8 cellular contexts compared by ENCODE assay signal in the genomic region with DNA sequence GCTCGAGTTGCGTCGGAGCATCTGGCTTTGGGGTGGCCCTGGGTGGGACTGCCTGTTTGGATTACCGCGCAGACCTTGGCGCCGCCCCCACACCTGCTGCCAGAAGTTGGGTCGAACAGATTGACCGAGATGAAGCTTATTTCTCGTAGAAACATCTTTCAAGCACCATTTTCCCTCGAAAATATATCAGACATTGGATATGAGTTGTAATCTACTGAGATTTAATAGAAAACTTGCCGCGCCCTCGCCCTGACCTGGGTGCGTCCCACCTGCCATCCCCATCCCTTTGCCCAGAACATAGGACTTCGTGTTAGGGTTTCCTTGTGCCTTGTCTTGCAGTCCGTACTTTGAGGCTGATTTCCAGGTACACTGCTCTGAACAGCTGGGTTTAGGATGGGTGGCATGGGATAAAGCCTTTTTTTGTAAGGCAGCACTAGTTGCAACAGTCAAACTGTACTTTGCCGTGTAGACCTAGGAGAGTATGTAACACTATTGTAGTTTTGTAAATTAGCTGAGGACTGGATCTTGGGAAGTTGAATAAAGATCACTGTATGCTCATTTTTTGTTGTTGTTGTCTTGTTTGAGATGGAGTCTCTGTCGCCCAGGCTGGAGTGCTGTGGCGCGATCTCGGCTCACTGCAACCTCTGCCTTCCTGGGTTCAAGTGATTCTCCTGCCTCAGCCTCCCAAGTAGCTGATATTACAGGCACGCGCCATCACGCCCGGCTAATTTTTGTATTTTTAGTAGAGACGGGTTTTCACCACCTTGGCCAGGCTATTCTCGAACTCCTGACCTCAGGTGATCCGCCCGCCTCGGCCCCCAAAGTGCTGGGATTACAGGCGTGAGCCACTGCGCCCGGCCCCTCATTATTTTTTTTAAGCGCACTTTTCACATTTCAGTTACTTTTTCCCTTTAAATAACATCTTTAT. TPM values are rescaled to one million over a fixed set of nuclear protein-coding genes. Genes with fewer than 3 reads are reported as not detected.
A peak's percentile ranks its signal among the peaks of the same experiment; 100 is the strongest.
DNase-seq lines count a peak whose midpoint lies in the region; ATAC-seq, FAIRE-seq and TF ChIP-seq lines count a peak whose summit lies in the region.

No MANE protein-coding gene starts in this region.

- CTCF ChIA-PET in GM12878 (lab: Yijun Ruan, JAX), result interaction anchor here (1.4 to 2.7 kb wide), 6 partner anchors 10 to 240 kb away, joined by 4 to 13 read pairs (median 6); a partner anchor contains a TSS

- no peaks in the 10 kb centered on the region for H3K79me1 ChIP-seq in mesenchymal stem cell (replicated peaks; ENCODE audit: low read length, poor library complexity, severe bottlenecking)

- peak overlapping the region; percentile 100 for H3K27ac ChIP-seq in left ventricle myocardium inferior (replicated peaks)
- peak overlapping the region; percentile 93 for H3K27ac ChIP-seq in GM12878 (ENCODE audit: control insufficient read depth, insufficient read depth)
- H3K27ac ChIP-seq in mesenchymal stem cell (ENCODE audit: low read length, poor library complexity, severe bottlenecking), result peak overlapping the region; percentile 7
- peak overlapping the region in 1 of 2 donors; percentile 68 for H3K27ac ChIP-seq in aorta (ENCODE audit: low read depth in 1 of 2, low read length in 2 of 2)

- H3K9me3 ChIP-seq in left ventricle myocardium inferior (replicated peaks) (no peaks in the 10 kb centered on the region), GM12878 (replicated peaks; ENCODE audit: control insufficient read depth, insufficient read depth, low read length) (no peaks in the 10 kb centered on the region), mesenchymal stem cell (ENCODE audit: control insufficient read depth, low read length) (no peaks in the 10 kb centered on the region), aorta (ENCODE audit: control insufficient read depth, low read length) (no peaks in the 10 kb centered on the region)

- no peak overlapping the region for H2BK120ac ChIP-seq in mesenchymal stem cell (ENCODE audit: low read depth, low read length)

- TSS peak; percentile 84 for BruUV-seq in GM12878 (replicated peaks; lab: Mats Ljungman, UMichigan)

- no peak overlapping the region for H3K14ac ChIP-seq in mesenchymal stem cell (ENCODE audit: low read length in 2 of 2)

- H3K36me3 ChIP-seq in left ventricle myocardium inferior (peaks cover 4% of the 10 kb centered on the region), GM12878 (ENCODE audit: control insufficient read depth in 2 of 2, insufficient read depth in 2 of 2, low read length in 1 of 2) (no peaks in the 10 kb centered on the region), mesenchymal stem cell (ENCODE audit: control insufficient read depth in 1 of 2, insufficient read depth in 2 of 2, low read depth in 1 of 2, low read length in 2 of 2) (no peaks in the 10 kb centered on the region), aorta (ENCODE audit: control insufficient read depth in 1 of 2, insufficient read depth in 2 of 2, low read length in 1 of 2) (no peaks in the 10 kb centered on the region)

- DNase-seq in left ventricle myocardium inferior (no peak), left cardiac atrium (no peak), GM12878 (ENCODE audit: low read depth, low spot score) (no peak), mesenchymal stem cell (no peak), aorta (no peak), putamen (ENCODE audit: low spot score) (no peak), amygdala (lab: John Stamatoyannopoulos, UW) (no peak), T-helper 9 cell (no peak)

- in situ Hi-C loops in GM12878 (cut with MboI), result no loop called here

- H2AFZ ChIP-seq in GM12878 (ENCODE audit: control insufficient read depth, low read depth, low read length), result peak overlapping the region; percentile 80
- peak overlapping the region; percentile 21 for H2AFZ ChIP-seq in mesenchymal stem cell (ENCODE audit: low read depth, low read length)

- 48% methylated on average over 35 of the region's 35 CpGs for WGBS in GM12878 (ENCODE audit: insufficient coverage, insufficient replicate concordance, low lambda C conversion rate, missing lambda C conversion rate)
- 62% methylated on average over 29 of the region's 35 CpGs for WGBS in mesenchymal stem cell
- 47% methylated on average over 35 of the region's 35 CpGs for WGBS in aorta, 2 donors

- no peak overlapping the region for H2BK5ac ChIP-seq in mesenchymal stem cell (ENCODE audit: low read depth, low read length, poor library complexity, severe bottlenecking)

- H4K8ac ChIP-seq in mesenchymal stem cell (ENCODE audit: low read length), result no peak overlapping the region

- H3K9ac ChIP-seq in GM12878 (ENCODE audit: control insufficient read depth, insufficient read depth, low read length) (peak overlapping the region; percentile 78), mesenchymal stem cell (ENCODE audit: low read length) (peak overlapping the region; percentile 94)

- H3K18ac ChIP-seq in mesenchymal stem cell (ENCODE audit: low read depth in 1 of 2, low read length in 2 of 2), result peak overlapping the region; percentile 41 to 49

- H2BK15ac ChIP-seq in mesenchymal stem cell (ENCODE audit: low read depth, poor library complexity, severe bottlenecking), result no peak overlapping the region

- SMC1A ChIA-PET in GM12878 (lab: Charles Lee; ENCODE audit: uncharacterized antibody, unreplicated experiment), result interaction anchor here (0.9 to 8.8 kb wide), 16 partner anchors 9 to 250 kb away, joined by 3 to 103 read pairs (median 6); a partner anchor contains a TSS

- H3K4ac ChIP-seq in mesenchymal stem cell (ENCODE audit: low read depth in 1 of 2, low read length in 2 of 2), result peak overlapping the region in 1 of 2 experiments; percentile 37

- TF ChIP-seq RAD21 in GM12878 (IDR thresholded peaks at IDR 0.05; ENCODE audit: insufficient read depth, low read depth, low read length), result no peak

- TF ChIP-seq CTCF in left ventricle myocardium inferior (IDR thresholded peaks at IDR 0.05; ENCODE audit: borderline replicate concordance) (no peak), GM12878 (IDR thresholded peaks at IDR 0.05 in 2 of 3, conservative IDR thresholded peaks at IDR 0.05 in 1 of 3; ENCODE audit: control insufficient read depth in 2 of 3, extremely low read depth in 1 of 3, insufficient read depth in 1 of 3, low read depth in 3 of 3, low read length in 3 of 3) (no peak)

- no peak overlapping the region for H3K23ac ChIP-seq in mesenchymal stem cell (ENCODE audit: low read length in 2 of 2)

- H2BK12ac ChIP-seq in mesenchymal stem cell (ENCODE audit: low read length in 2 of 2), result no peak overlapping the region

- H3K4me2 ChIP-seq in GM12878 (ENCODE audit: control insufficient read depth, insufficient read depth) (peak overlapping the region; percentile 66), mesenchymal stem cell (ENCODE audit: low read length, poor library complexity, severe bottlenecking) (peak overlapping the region; percentile 74)

- POLR2A ChIA-PET in GM12878 (lab: Charles Lee), result interaction anchor here (0.6 to 7.8 kb wide), 20 partner anchors 10 to 373 kb away, joined by 3 to 95 read pairs (median 5); a partner anchor contains a TSS

- H3K79me2 ChIP-seq in GM12878 (ENCODE audit: control insufficient read depth, insufficient read depth, low read length), result peaks cover 50% of the 10 kb centered on the region

- H3K4me1 ChIP-seq in left ventricle myocardium inferior (peaks cover 48% of the 10 kb centered on the region), GM12878 (ENCODE audit: control insufficient read depth, insufficient read depth, low read length) (peaks cover 13% of the 10 kb centered on the region), mesenchymal stem cell (ENCODE audit: control insufficient read depth, insufficient read depth, low read depth, low read length) (peaks cover 9% of the 10 kb centered on the region), aorta (ENCODE audit: control insufficient read depth in 1 of 2, insufficient read depth in 2 of 2, low read length in 2 of 2) (no peaks in the 10 kb centered on the region)

- no peak for TF ChIP-seq POLR2A in GM12878 (IDR thresholded peaks at IDR 0.05; ENCODE audit: low read depth, low read length)

- intact Hi-C loops in left ventricle myocardium inferior (cut with micrococcal nuclease), result no loop called here
- intact Hi-C loops in left cardiac atrium (cut with DNase I), result loop anchor here in 1 of 2 donors (5.0 to 10.0 kb wide), 2 partner anchors 45 to 157 kb away; no protein-coding TSS in a partner anchor
- intact Hi-C loops in GM12878 (cut with micrococcal nuclease; ENCODE audit: unreplicated experiment), result loop anchor here (2.0 to 5.0 kb wide), 2 partner anchors 31 to 190 kb away; a partner anchor contains a TSS
- intact Hi-C loops in aorta (cut with DNase I), result loop anchor here in 1 of 2 donors (5.0 kb wide), 1 partner anchor 140 kb away; a partner anchor contains a TSS

- H3K4me3 ChIP-seq in left ventricle myocardium inferior, result peak overlapping the region; percentile 84
- H3K4me3 ChIP-seq in GM12878, result peak overlapping the region; percentile 91
- peak overlapping the region; percentile 73 to 99 for H3K4me3 ChIP-seq in mesenchymal stem cell (ENCODE audit: insufficient read depth in 1 of 2, low read depth in 1 of 2, low read length in 2 of 2)
- peak overlapping the region; percentile 44 to 62 for H3K4me3 ChIP-seq in aorta (ENCODE audit: low read length in 2 of 2)

- ATAC-seq in left cardiac atrium, result no peak
- no peak; the same call in 2 of the 3 replicates for ATAC-seq in GM12878
- ATAC-seq in aorta (ENCODE audit: low FRiP score), result no peak

- no peaks in the 10 kb centered on the region for H4K20me1 ChIP-seq in GM12878 (ENCODE audit: control insufficient read depth, insufficient read depth)

- TF ChIP-seq EP300 in GM12878 (IDR thresholded peaks at IDR 0.05; ENCODE audit: borderline replicate concordance in 1 of 2, control insufficient read depth in 1 of 2, low read depth in 2 of 2, low read length in 2 of 2), result no peak

- no peaks in the 10 kb centered on the region for H3K27me3 ChIP-seq in left ventricle myocardium inferior (ENCODE audit: low read depth)
- H3K27me3 ChIP-seq in GM12878 (replicated peaks in 1 of 2; ENCODE audit: control insufficient read depth in 2 of 2, insufficient read depth in 2 of 2, low read length in 1 of 2), result no peaks in the 10 kb centered on the region
- no peaks in the 10 kb centered on the region for H3K27me3 ChIP-seq in mesenchymal stem cell (ENCODE audit: control insufficient read depth in 1 of 2, insufficient read depth in 1 of 2, low read length in 2 of 2)
- no peaks in the 10 kb centered on the region for H3K27me3 ChIP-seq in aorta (ENCODE audit: control insufficient read depth in 1 of 2, insufficient read depth in 2 of 2, low read length in 1 of 2)

- RAD21 ChIA-PET in GM12878 (lab: Charles Lee; ENCODE audit: unreplicated experiment), result interaction anchor here (0.5 to 3.3 kb wide), 17 partner anchors 10 to 241 kb away, joined by 3 to 36 read pairs (median 6); a partner anchor contains a TSS

- no peak overlapping the region for H4K91ac ChIP-seq in mesenchymal stem cell (ENCODE audit: low read length)

- no peak for FAIRE-seq in GM12878 (lab: Jason Lieb, UNC)

- H2AK5ac ChIP-seq in mesenchymal stem cell (ENCODE audit: low read length, severe bottlenecking), result no peak overlapping the region

RNA-seq across cellular contexts. Expression of a gene that starts 1.0 kb away (rescaled TPM):
- total RNA-seq in left ventricle myocardium inferior, result 677 TPM
- 100 to 1,000 TPM; 343 to 358 TPM for total RNA-seq in left cardiac atrium
- 59.5 and 66.5 TPM in 2 replicates for total RNA-seq in GM12878 (2013; cell fraction: nucleolus; rRNA removed)
- 60.6 and 63.5 TPM in 2 replicates for total RNA-seq in GM12878 (2014; rRNA removed)
- total RNA-seq in GM12878 (2014; rRNA removed; fragmentation: Illumina TruSeq; extraction: Trizol), result 20.5 and 23.1 TPM in 2 replicates
- 103 and 104 TPM in 2 replicates for total RNA-seq in GM12878 (2021)
- polyA plus RNA-seq in GM12878 (2011; ENCODE audit: low read depth), result 21.1 TPM
- polyA plus RNA-seq in GM12878 (2011; rRNA removed), result 16.7 and 33.8 TPM in 2 replicates
- 49.7 and 61.0 TPM in 2 replicates for polyA plus RNA-seq in GM12878 (2011; cell fraction: cytosol; rRNA removed)
- polyA plus RNA-seq in GM12878 (2011; cell fraction: nucleus; rRNA removed), result 98.8 and 106 TPM in 2 replicates
- polyA plus RNA-seq in GM12878 (2012), result 38.1 and 42.9 TPM in 2 replicates
- polyA plus RNA-seq in GM12878 (2014; fragmentation: Illumina TruSeq; extraction: Trizol), result 39.9 and 56.7 TPM in 2 replicates
- polyA plus RNA-seq in GM12878 (2014; fragmentation: Nextera tagmentation; extraction: Ambion mirVana), result 1 to 10 TPM; 4.1 to 4.2 TPM
- 44.7 and 49.1 TPM in 2 replicates for polyA plus RNA-seq in GM12878 (2014; rRNA removed)
- polyA plus RNA-seq in GM12878 (2016; fragmentation: Nextera tagmentation; extraction: Ambion mirVana), result 10 to 100 TPM; 52.0 to 53.2 TPM
- 87.7 and 88.6 TPM in 2 replicates for polyA minus RNA-seq in GM12878 (2011; rRNA and poly(A)+ RNA removed)
- 34.1 and 34.2 TPM in 2 replicates for polyA minus RNA-seq in GM12878 (2011; cell fraction: cytosol; rRNA and poly(A)+ RNA removed)
- 25.9 and 35.4 TPM in 2 replicates for polyA minus RNA-seq in GM12878 (2011; cell fraction: nucleus; rRNA and poly(A)+ RNA removed)
- 35.1 TPM for polyA plus RNA-seq in mesenchymal stem cell (2013, experiment 1 of 2)
- polyA plus RNA-seq in mesenchymal stem cell (2013, experiment 2 of 2), result 33.9 TPM
- total RNA-seq in aorta, result 10 to 100 TPM; 84.7 to 95.3 TPM
- 10 to 100 TPM; 27.0 to 28.4 TPM for polyA plus RNA-seq in aorta

RNA-seq across cellular contexts. Expression of a gene that starts 25.4 kb away (rescaled TPM):
- total RNA-seq in left ventricle myocardium inferior (61.9 TPM), left cardiac atrium (10 to 100 TPM; 55.1 to 73.2 TPM), GM12878 (2014; rRNA removed) (71.3 and 75.3 TPM in 2 replicates), GM12878 (2014; rRNA removed; fragmentation: Illumina TruSeq; extraction: Trizol) (39.1 and 41.4 TPM in 2 replicates), GM12878 (2021) (41.6 and 48.1 TPM in 2 replicates), aorta (10 to 100 TPM; 62.2 to 66.8 TPM)
- total RNA-seq in GM12878 (2013; cell fraction: nucleolus; rRNA removed), result 141 and 178 TPM in 2 replicates
- polyA plus RNA-seq in GM12878 (2011; ENCODE audit: low read depth), result 49.3 TPM
- polyA plus RNA-seq in GM12878 (2011; rRNA removed) (67.1 and 69.8 TPM in 2 replicates), GM12878 (2014; fragmentation: Illumina TruSeq; extraction: Trizol) (37.3 and 38.9 TPM in 2 replicates), GM12878 (2014; fragmentation: Nextera tagmentation; extraction: Ambion mirVana) (10 to 100 TPM; 20.8 to 21.0 TPM), GM12878 (2014; rRNA removed) (48.1 and 53.9 TPM in 2 replicates), GM12878 (2016; fragmentation: Nextera tagmentation; extraction: Ambion mirVana) (10 to 100 TPM; 55.6 to 57.4 TPM), aorta (10 to 100 TPM; 47.2 to 77.0 TPM)
- 82.6 and 87.1 TPM in 2 replicates for polyA plus RNA-seq in GM12878 (2011; cell fraction: cytosol; rRNA removed)
- 70.6 and 72.2 TPM in 2 replicates for polyA plus RNA-seq in GM12878 (2011; cell fraction: nucleus; rRNA removed)
- polyA plus RNA-seq in GM12878 (2012), result 51.2 and 51.5 TPM in 2 replicates
- polyA minus RNA-seq in GM12878 (2011; rRNA and poly(A)+ RNA removed), result 58.4 and 72.4 TPM in 2 replicates
- polyA minus RNA-seq in GM12878 (2011; cell fraction: cytosol; rRNA and poly(A)+ RNA removed), result 28.4 and 31.1 TPM in 2 replicates
- polyA minus RNA-seq in GM12878 (2011; cell fraction: nucleus; rRNA and poly(A)+ RNA removed), result 33.5 and 53.0 TPM in 2 replicates
- polyA plus RNA-seq in mesenchymal stem cell (2013, experiment 1 of 2), result 52.3 TPM
- 54.0 TPM for polyA plus RNA-seq in mesenchymal stem cell (2013, experiment 2 of 2)

RNA-seq across cellular contexts. Expression of a gene that starts 33.7 kb away (rescaled TPM):
- 27.1 TPM for total RNA-seq in left ventricle myocardium inferior
- total RNA-seq in left cardiac atrium, result 10 to 100 TPM; 27.8 to 44.4 TPM
- 56.8 and 76.3 TPM in 2 replicates for total RNA-seq in GM12878 (2013; cell fraction: nucleolus; rRNA removed)
- total RNA-seq in GM12878 (2014; rRNA removed), result 93.2 and 97.4 TPM in 2 replicates
- total RNA-seq in GM12878 (2014; rRNA removed; fragmentation: Illumina TruSeq; extraction: Trizol), result 51.5 and 52.1 TPM in 2 replicates
- 86.3 and 92.4 TPM in 2 replicates for total RNA-seq in GM12878 (2021)
- polyA plus RNA-seq in GM12878 (2011; ENCODE audit: low read depth), result 40.2 TPM
- polyA plus RNA-seq in GM12878 (2011; rRNA removed), result 56.0 and 82.9 TPM in 2 replicates
- 85.7 and 112 TPM in 2 replicates for polyA plus RNA-seq in GM12878 (2011; cell fraction: cytosol; rRNA removed)
- 182 and 194 TPM in 2 replicates for polyA plus RNA-seq in GM12878 (2011; cell fraction: nucleus; rRNA removed)
- polyA plus RNA-seq in GM12878 (2012), result 57.3 and 65.1 TPM in 2 replicates
- polyA plus RNA-seq in GM12878 (2014; fragmentation: Illumina TruSeq; extraction: Trizol), result 39.1 and 78.1 TPM in 2 replicates
- polyA plus RNA-seq in GM12878 (2014; fragmentation: Nextera tagmentation; extraction: Ambion mirVana), result 10 to 100 TPM; 19.8 to 48.3 TPM
- polyA plus RNA-seq in GM12878 (2014; rRNA removed), result 79.6 and 93.8 TPM in 2 replicates
- polyA plus RNA-seq in GM12878 (2016; fragmentation: Nextera tagmentation; extraction: Ambion mirVana), result 100 to 1,000 TPM; 127 to 136 TPM
- 75.0 and 100 TPM in 2 replicates for polyA minus RNA-seq in GM12878 (2011; rRNA and poly(A)+ RNA removed)
- 26.6 and 29.3 TPM in 2 replicates for polyA minus RNA-seq in GM12878 (2011; cell fraction: cytosol; rRNA and poly(A)+ RNA removed)
- polyA minus RNA-seq in GM12878 (2011; cell fraction: nucleus; rRNA and poly(A)+ RNA removed), result 51.5 and 87.5 TPM in 2 replicates
- polyA plus RNA-seq in mesenchymal stem cell (2013, experiment 1 of 2), result 46.0 TPM
- polyA plus RNA-seq in mesenchymal stem cell (2013, experiment 2 of 2), result 44.0 TPM
- total RNA-seq in aorta, result 10 to 100 TPM; 44.7 to 56.8 TPM
- 100 to 1,000 TPM in 1 of 2 donors, 10 to 100 TPM in 1; 23.3 to 153 TPM for polyA plus RNA-seq in aorta
